In the genomic region with DNA sequence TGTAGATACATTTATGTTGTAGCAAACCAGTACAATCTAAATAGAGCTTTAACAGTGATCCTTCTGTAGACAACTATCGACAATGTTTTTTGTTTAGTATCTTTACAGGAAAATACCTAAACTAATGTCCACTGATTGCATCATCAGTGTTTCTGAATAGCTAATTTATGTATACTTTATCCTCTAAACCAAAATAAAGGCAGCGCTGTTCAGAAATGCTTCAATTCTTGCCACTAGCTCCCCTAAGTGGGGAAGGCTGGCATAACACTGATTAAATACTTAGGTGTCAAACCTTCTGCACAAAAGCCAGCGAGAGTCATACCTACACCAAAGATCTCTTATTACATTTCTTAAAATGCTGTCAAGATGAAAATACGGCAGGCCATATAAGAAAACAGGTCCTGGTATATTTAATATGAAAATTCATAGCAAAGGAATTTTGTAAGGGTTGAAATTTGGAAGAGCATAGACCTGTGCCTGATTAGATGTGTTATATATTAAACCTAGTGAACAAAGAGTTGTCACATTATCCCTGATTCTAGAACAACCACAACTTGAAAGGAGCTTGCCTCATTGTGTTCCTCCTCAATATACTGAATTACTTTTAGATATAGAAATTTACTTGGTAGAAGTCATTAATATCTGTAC, we compare ENCODE assay signal across 8 cellular contexts.
DNase-seq lines count a peak whose midpoint lies in the region; ATAC-seq and TF ChIP-seq lines count a peak whose summit lies in the region.

No MANE protein-coding gene starts in this region.

- TF ChIP-seq CTCF in Panc1 (IDR thresholded peaks at IDR 0.05) = peak; percentile 54; the same call in 1 of the 2 replicates
- peak in 1 of 4 experiments; percentile 5 for TF ChIP-seq CTCF in prostate gland (IDR thresholded peaks at IDR 0.05)

- POLR2A ChIA-PET in Panc1 (lab: Charles Lee) = no interaction called here

- H3K36me3 ChIP-seq in Panc1 (ENCODE audit: control insufficient read depth, insufficient read depth, low read length) (no peaks in the 10 kb centered on the region), prostate gland (no peaks in the 10 kb centered on the region)

- 36% methylated on average over 4 of the region's 4 CpGs for WGBS in prostate gland

- H3K9me3 ChIP-seq in Panc1 (ENCODE audit: control insufficient read depth, insufficient read depth, low read depth, low read length) (no peaks in the 10 kb centered on the region), prostate gland (no peaks in the 10 kb centered on the region)

- TF ChIP-seq POLR2A in prostate gland (IDR thresholded peaks at IDR 0.05) = no peak

- H3K27ac ChIP-seq in Panc1 (ENCODE audit: low read length) (no peak overlapping the region), prostate gland (no peak overlapping the region)

- H3K27me3 ChIP-seq in Panc1 (ENCODE audit: control insufficient read depth, insufficient read depth, low read length) (no peaks in the 10 kb centered on the region), prostate gland (replicated peaks; ENCODE audit: insufficient read depth) (no peaks in the 10 kb centered on the region)

- in situ Hi-C loops in Panc1 (cut with HindIII; ENCODE audit: low pct_unique_long_range_greater_than_20kb, low sequenced_read_pairs) = no loop called here

- H3K4me1 ChIP-seq in Panc1 (ENCODE audit: control insufficient read depth, insufficient read depth, low read length) = no peaks in the 10 kb centered on the region; the same call in 1 of the 2 replicates
- H3K4me1 ChIP-seq in prostate gland (replicated peaks) = no peaks in the 10 kb centered on the region

- ATAC-seq in HG02870 (IDR thresholded peaks at IDR 0.05; ENCODE audit: unreplicated experiment) = peak; percentile 74
- no peak for ATAC-seq in Panc1
- no peak for ATAC-seq in HG03460 (IDR thresholded peaks at IDR 0.05; ENCODE audit: unreplicated experiment)

- intact Hi-C loops in Panc1 (cut with micrococcal nuclease; ENCODE audit: unreplicated experiment) = loop anchor here (10.0 kb wide), 1 partner anchor 269 kb away; no protein-coding TSS in a partner anchor
- intact Hi-C loops in prostate gland (cut with DNase I) = no loop called here

- DNase-seq in NCI-H510A treated with DMSO at 0.1 percent for 48 hours (lab: John Stamatoyannopoulos, UW) = peak; percentile 46
- no peak for DNase-seq in NCI-H510A (lab: John Stamatoyannopoulos, UW)
- peak; percentile 12 for DNase-seq in Panc1 (ENCODE audit: low read depth, low spot score)
- DNase-seq in globus pallidus (ENCODE audit: low spot score) = peak; percentile 24
- DNase-seq in prostate gland (ENCODE audit: low spot score) = no peak
- no peak for DNase-seq in hepatic stellate cell (ENCODE audit: low spot score)

- CTCF ChIA-PET in Panc1 (lab: Charles Lee) = no interaction called here

- no TSS peak for BruUV-seq in Panc1 (replicated peaks; lab: Mats Ljungman, UMichigan)

- H3K4me3 ChIP-seq in Panc1 (ENCODE audit: low read depth in 2 of 2, low read length in 2 of 2) = no peak overlapping the region
- no peak overlapping the region for H3K4me3 ChIP-seq in prostate gland

Comparison
In these comparisons a context has a peak if more than half of its experiments do, and no peak if none do; other contexts are left out.
1. DNase-seq: peak in NCI-H510A treated with DMSO at 0.1 percent for 48 hours (single experiment), Panc1 (single experiment) and globus pallidus (single experiment); none in NCI-H510A (single experiment), prostate gland (single experiment) and hepatic stellate cell (single experiment).